In genomic region chrX:24382315-24382714, GRCh38 we compare ENCODE assay signal across 19 cellular contexts. TPM values are rescaled to one million over a fixed set of nuclear protein-coding genes. Genes with fewer than 3 reads are reported as not detected.
"Had no signal": no experiment of that assay in that cellular context is flagged by ENCODE, and none has a peak within 500 bp of the region (broad histone marks: within the 10 kb centered on the region; RNA-seq: fewer than 3 reads in every experiment).

No MANE protein-coding gene starts in this region.

RNA-seq across cellular contexts. Expression of gene SUPT20HL1, which starts 21.9 kb away (rescaled TPM):
- total RNA-seq: activated B cell treated with CpG ODN at 0.5 μM for 24 hours; activated CD4-positive, alpha-beta memory T cell treated with anti-CD3 and anti-CD28 coated beads for 36 hours; activated CD4-positive, alpha-beta T cell treated with anti-CD3 and anti-CD28 coated beads, Interleukin-2, amount 10 ng/mL, durations not matched to agents 24 days and 14 days; activated CD8-positive, alpha-beta T cell treated with anti-CD3 and anti-CD28 coated beads for 36 hours; activated naive CD4-positive, alpha-beta T cell treated with anti-CD3 and anti-CD28 coated beads for 36 hours; activated naive CD8-positive, alpha-beta T cell treated with anti-CD3 and anti-CD28 coated beads for 36 hours; activated T-cell treated with anti-CD3 and anti-CD28 coated beads, Interleukin-2, amount 50 U/mL, for 4 hours; activated T-cell treated with anti-CD3 and anti-CD28 coated beads, Interleukin-2, amount 50 U/mL, for 72 hours; activated T-helper 1 cell treated with anti-CD3 and anti-CD28 coated beads, Interleukin-12 subunit alpha, Interleukin-12 subunit beta, Interleukin-2, Interleukin-4 antibody, amounts not matched to agents 30 ng/mL and 10 ng/mL and 1 ng/mL, durations not matched to agents 14 hours and 24 hours and 36 hours; astrocyte; breast epithelium; cardiac septum; cerebellum; T-cell; T-helper 1 cell treated with Interleukin-12 subunit alpha and Interleukin-12 subunit beta and Interleukin-4 antibody, amounts not matched to agents 30 ng/mL and 1 ng/mL, for 36 hours; T-helper 17 cell; T-helper 2 cell treated with Interferon-gamma antibody and Interleukin-4, amounts not matched to agents 100 ng/mL and 5 ng/mL, for 36 hours had no signal
- polyA plus RNA-seq: adrenal gland, aorta had no signal
